Comparison of ENCODE assay signal across 2 cellular contexts in genomic region chr7:121015560-121015959, GRCh38.
TF ChIP-seq lines count a peak whose summit lies in the region.

No MANE protein-coding gene starts in this region.

TF ChIP-seq in liver, 16 proteins besides CTCF, POLR2A, EP300 and RAD21:
- TF ChIP-seq JUND (IDR thresholded peaks at IDR 0.05): no peak
- TF ChIP-seq NR2F2 (IDR thresholded peaks at IDR 0.05): no peak
- no peak for TF ChIP-seq TAF1 (conservative IDR thresholded peaks at IDR 0.05)
- peak; percentile 38 for TF ChIP-seq YY1 (IDR thresholded peaks at IDR 0.05)

TF ChIP-seq in HepG2, 621 proteins besides CTCF, POLR2A, EP300 and RAD21:
- TF ChIP-seq TEAD2 (CRISPR knock-in tag; IDR thresholded peaks at IDR 0.05) (no peak), RBFOX2 (IDR thresholded peaks at IDR 0.05; ENCODE audit: low read depth, low read length) (no peak), SMAD9 (CRISPR knock-in tag; IDR thresholded peaks at IDR 0.05) (no peak), NFKB2 (CRISPR knock-in tag; IDR thresholded peaks at IDR 0.05; ENCODE audit: borderline replicate concordance) (no peak), SMAD3 (CRISPR knock-in tag; IDR thresholded peaks at IDR 0.05) (no peak), ZNF446 (CRISPR knock-in tag; IDR thresholded peaks at IDR 0.05) (no peak), GMEB1 (CRISPR knock-in tag; IDR thresholded peaks at IDR 0.05; ENCODE audit: borderline replicate concordance) (no peak), ZNF670 (CRISPR knock-in tag; IDR thresholded peaks at IDR 0.05; ENCODE audit: borderline replicate concordance) (no peak), MXI1 (IDR thresholded peaks at IDR 0.05; ENCODE audit: borderline replicate concordance, low read depth, low read length) (no peak), ZNF598 (CRISPR knock-in tag; IDR thresholded peaks at IDR 0.05; ENCODE audit: borderline replicate concordance) (no peak), SAP130 (CRISPR knock-in tag; IDR thresholded peaks at IDR 0.05; ENCODE audit: low read depth) (no peak), KLF13 (CRISPR knock-in tag; IDR thresholded peaks at IDR 0.05) (no peak), ZNF770 (CRISPR knock-in tag; IDR thresholded peaks at IDR 0.05) (no peak)
